Comparison of ENCODE assay signal across 12 cellular contexts in genomic region chr16:4393243-4393606, GRCh38. TPM values are rescaled to one million over a fixed set of nuclear protein-coding genes. Genes with fewer than 3 reads are reported as not detected.
DNase-seq lines count a peak whose midpoint lies in the region; ATAC-seq and TF ChIP-seq lines count a peak whose summit lies in the region.
"Had no signal": no experiment of that assay in that cellular context is flagged by ENCODE, and none has a peak within 500 bp of the region (broad histone marks: within the 10 kb centered on the region; RNA-seq: fewer than 3 reads in every experiment).

No MANE protein-coding gene starts in this region.

- H3K4me1 ChIP-seq in adipocyte (ENCODE audit: control insufficient read depth, insufficient read depth, low read length) (peaks cover 29% of the 10 kb centered on the region), sigmoid colon (peaks cover 0 to 28% (median 18%) of the 10 kb centered on the region in 4 donors), adrenal gland (replicated peaks in 1 of 2) (peaks cover 0 to 13% of the 10 kb centered on the region in 2 donors)

- peak overlapping the region; percentile 54 to 64 (median 62) for H3K27ac ChIP-seq in sigmoid colon
- peak overlapping the region in 2 of 5 donors; percentile 49 to 68 for H3K27ac ChIP-seq in adrenal gland

- WGBS in sigmoid colon, 2 donors, result 73 to 79% methylated on average over 6 of the region's 6 CpGs
- WGBS in adrenal gland, 4 donors, result 68 to 96% (median 79%) methylated on average over 3 to 6 of the region's 6 CpGs

- ATAC-seq in HG03135 (IDR thresholded peaks at IDR 0.05; ENCODE audit: unreplicated experiment) (no peak), HG03280 (IDR thresholded peaks at IDR 0.05; ENCODE audit: unreplicated experiment) (no peak)

- peaks cover 8% of the 10 kb centered on the region for H3K36me3 ChIP-seq in adipocyte (ENCODE audit: control insufficient read depth, insufficient read depth, low read length, severe bottlenecking)
- H3K36me3 ChIP-seq in sigmoid colon, result peaks cover 0 to 8% (median 2%) of the 10 kb centered on the region in 4 donors
- peaks cover 0 to 21% of the 10 kb centered on the region in 2 donors for H3K36me3 ChIP-seq in adrenal gland (replicated peaks in 1 of 2)

- H3K27me3 ChIP-seq in adipocyte (replicated peaks; ENCODE audit: control insufficient read depth, insufficient read depth, low read length) (no peaks in the 10 kb centered on the region), sigmoid colon (no peaks in the 10 kb centered on the region), adrenal gland (no peaks in the 10 kb centered on the region)

- TF ChIP-seq POLR2A in sigmoid colon (IDR thresholded peaks at IDR 0.05), result no peak
- no peak for TF ChIP-seq POLR2A in adrenal gland (IDR thresholded peaks at IDR 0.05)

- DNase-seq in EL, result peak; percentile 50
- no peak for DNase-seq in adipocyte (ENCODE audit: low read depth)
- peak; percentile 76 for DNase-seq in hepatic stellate cell (ENCODE audit: low spot score)
- DNase-seq in sigmoid colon, result no peak
- DNase-seq in adrenal gland, result no peak
- DNase-seq in stimulated activated CD4-positive, alpha-beta T cell treated with anti-CD3 and anti-CD28 coated beads, Interleukin-2, amount 100 ng/mL, for 48 hours, result no peak
- DNase-seq: activated CD4-positive, CD25-positive, alpha-beta regulatory T cell; activated gamma-delta T cell; CD4-positive, alpha-beta memory T cell; effector CD4-positive, alpha-beta T cell had no signal

- no peak for TF ChIP-seq EP300 in sigmoid colon (IDR thresholded peaks at IDR 0.05)

- no peak overlapping the region for H3K4me3 ChIP-seq in adipocyte (ENCODE audit: low read length)
- H3K4me3 ChIP-seq in sigmoid colon, result no peak overlapping the region
- H3K4me3 ChIP-seq in adrenal gland, result no peak overlapping the region

- TF ChIP-seq CTCF in sigmoid colon (IDR thresholded peaks at IDR 0.05), result no peak
- TF ChIP-seq CTCF in adrenal gland (IDR thresholded peaks at IDR 0.05), result no peak

- H3K9me3 ChIP-seq in adipocyte (ENCODE audit: control insufficient read depth, low read length) (no peaks in the 10 kb centered on the region), sigmoid colon (no peaks in the 10 kb centered on the region), adrenal gland (replicated peaks in 1 of 3) (no peaks in the 10 kb centered on the region)

- H3K9ac ChIP-seq in adipocyte (ENCODE audit: low read length), result peak overlapping the region; percentile 44

- intact Hi-C loops in sigmoid colon (cut with DNase I) (no loop called here), adrenal gland (cut with DNase I) (no loop called here)

RNA-seq across cellular contexts. Expression of gene VASN, which starts 21.6 kb away (rescaled TPM):
- total RNA-seq in sigmoid colon, result 10 to 100 TPM in 1 of 4 donors, 1 to 10 TPM in 3; 7.1 to 10.2 (median 8.3) TPM
- 1 to 10 TPM in 2 of 3 donors, under 1 TPM in 1; 0.46 to 4.2 (median 2.4) TPM for polyA plus RNA-seq in sigmoid colon
- total RNA-seq in adrenal gland, result 10 to 100 TPM; 16.1 to 44.7 (median 27.4) TPM
- polyA plus RNA-seq in adrenal gland, result 10 to 100 TPM in 2 of 3 donors, under 1 TPM in 1; 0.77 to 23.9 (median 15.5) TPM

RNA-seq across cellular contexts. Expression of gene CORO7, which starts 23.2 kb away (rescaled TPM):
- total RNA-seq in sigmoid colon, result 10 to 100 TPM; 10.0 to 34.6 (median 19.1) TPM
- 10 to 100 TPM; 10.8 to 43.4 (median 12.5) TPM for polyA plus RNA-seq in sigmoid colon
- 10 to 100 TPM; 23.0 to 56.5 (median 35.8) TPM for total RNA-seq in adrenal gland
- 10 to 100 TPM in 2 of 3 donors, 1 to 10 TPM in 1; 4.3 to 61.0 (median 27.9) TPM for polyA plus RNA-seq in adrenal gland

RNA-seq across cellular contexts. Expression of gene DNAJA3, which starts 32.4 kb away (rescaled TPM):
- total RNA-seq in sigmoid colon (10 to 100 TPM; 41.3 to 47.4 (median 44.4) TPM), adrenal gland (100 to 1,000 TPM in 2 of 8 donors, 10 to 100 TPM in 6; 55.0 to 122 (median 76.5) TPM)
- polyA plus RNA-seq in sigmoid colon (10 to 100 TPM; 28.2 to 53.3 (median 35.6) TPM), adrenal gland (100 to 1,000 TPM in 1 of 3 donors, 10 to 100 TPM in 2; 21.9 to 166 (median 25.6) TPM)

RNA-seq across cellular contexts. Expression of gene PAM16, which starts 42.1 kb away (rescaled TPM):
- total RNA-seq in sigmoid colon (10 to 100 TPM; 36.7 to 52.7 (median 43.6) TPM), adrenal gland (10 to 100 TPM; 35.5 to 68.8 (median 54.0) TPM)
- polyA plus RNA-seq in sigmoid colon (10 to 100 TPM; 36.0 to 57.0 (median 49.0) TPM), adrenal gland (100 to 1,000 TPM in 2 of 3 donors, 10 to 100 TPM in 1; 25.0 to 310 (median 285) TPM)

Comparison
In these comparisons a context has a peak if more than half of its experiments do, and no peak if none do; other contexts are left out.
1. DNase-seq: peak in EL (single experiment) and hepatic stellate cell (single experiment); none in adipocyte (single experiment), sigmoid colon (single experiment), adrenal gland (0 of 7) and stimulated activated CD4-positive, alpha-beta T cell treated with anti-CD3 and anti-CD28 coated beads, Interleukin-2, amount 100 ng/mL, for 48 hours (0 of 2).